25 cellular contexts compared by ENCODE assay signal in the genomic region with DNA sequence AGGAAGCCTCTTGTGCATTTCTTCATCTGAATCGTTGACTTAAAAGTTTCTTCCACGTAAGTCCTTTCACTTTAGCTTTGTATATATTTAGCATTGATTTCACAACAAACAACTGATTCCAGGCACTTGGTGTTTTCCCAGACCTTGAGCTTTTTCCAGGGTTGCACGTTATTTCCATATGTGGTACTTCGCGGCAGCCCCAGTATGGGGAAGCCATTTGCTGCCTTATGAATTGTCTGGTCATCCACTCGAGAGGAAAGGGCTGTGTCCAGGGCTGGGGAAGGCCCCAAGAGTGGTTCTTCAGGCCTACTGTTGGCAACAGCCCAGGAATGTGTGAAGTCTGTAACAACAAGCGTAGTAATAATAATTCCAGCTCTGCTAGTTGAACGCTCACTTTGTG. TPM values are rescaled to one million over a fixed set of nuclear protein-coding genes. Genes with fewer than 3 reads are reported as not detected.
DNase-seq lines count a peak whose midpoint lies in the region; ATAC-seq and TF ChIP-seq lines count a peak whose summit lies in the region.
"Had no signal": no experiment of that assay in that cellular context is flagged by ENCODE, and none has a peak within 500 bp of the region (broad histone marks: within the 10 kb centered on the region; RNA-seq: fewer than 3 reads in every experiment).

No MANE protein-coding gene starts in this region.

- no peaks in the 10 kb centered on the region for H3K27me3 Mint-ChIP-seq in stimulated activated memory B cell treated with anti-CD40 and anti-IgM and Interleukin-4, amounts not matched to agents 10 μg/mL and 1 μg/mL and 100 μg/mL, for 72 hours

- in situ Hi-C loops in GM23248 (cut with MboI), result loop anchor here (25.0 kb wide), 1 partner anchor 1134 kb away; a partner anchor contains a TSS

- H3K4me3 Mint-ChIP-seq in stimulated activated memory B cell treated with anti-CD40 and anti-IgM and Interleukin-4, amounts not matched to agents 10 μg/mL and 1 μg/mL and 100 μg/mL, for 72 hours, result no peak overlapping the region
- H3K4me3 Mint-ChIP-seq: activated naive CD4-positive, alpha-beta T cell treated with anti-CD3 and anti-CD28 coated beads, Interleukin-2, amount 10 ng/mL, durations not matched to agents 7 days and 5 days; activated T-helper 1 cell treated with anti-CD3 and anti-CD28 coated beads, Interleukin-12 subunit alpha, Interleukin-12 subunit beta, Interleukin-2, Interleukin-4 antibody, amounts not matched to agents 30 ng/mL and 10 ng/mL and 1 ng/mL, durations not matched to agents 14 hours and 24 hours and 36 hours; CD8-positive, alpha-beta memory T cell had no signal

- no peaks in the 10 kb centered on the region for H3K36me3 Mint-ChIP-seq in stimulated activated memory B cell treated with anti-CD40 and anti-IgM and Interleukin-4, amounts not matched to agents 10 μg/mL and 1 μg/mL and 100 μg/mL, for 72 hours
- H3K36me3 Mint-ChIP-seq: activated naive CD4-positive, alpha-beta T cell treated with anti-CD3 and anti-CD28 coated beads, Interleukin-2, amount 10 ng/mL, durations not matched to agents 7 days and 5 days; CD8-positive, alpha-beta memory T cell had no signal

- H3K9ac ChIP-seq in GM23248, result no peak overlapping the region

- peak overlapping the region; percentile 7 for H3K4me2 ChIP-seq in GM23248 (ENCODE audit: unreplicated experiment)

- peak overlapping the region; percentile 48 for H3K27ac Mint-ChIP-seq in stimulated activated memory B cell treated with anti-CD40 and anti-IgM and Interleukin-4, amounts not matched to agents 10 μg/mL and 1 μg/mL and 100 μg/mL, for 72 hours
- H3K27ac Mint-ChIP-seq: activated naive CD4-positive, alpha-beta T cell treated with anti-CD3 and anti-CD28 coated beads, Interleukin-2, amount 10 ng/mL, durations not matched to agents 7 days and 5 days; activated T-helper 1 cell treated with anti-CD3 and anti-CD28 coated beads, Interleukin-12 subunit alpha, Interleukin-12 subunit beta, Interleukin-2, Interleukin-4 antibody, amounts not matched to agents 30 ng/mL and 10 ng/mL and 1 ng/mL, durations not matched to agents 14 hours and 24 hours and 36 hours; CD8-positive, alpha-beta memory T cell had no signal

- H3K27ac ChIP-seq in GM23248 (no peak overlapping the region), tibial artery (no peak overlapping the region)
- H3K27ac ChIP-seq: epithelial cell of prostate, stomach, transverse colon had no signal

- WGBS in GM23248 (ENCODE audit: low coverage in 1 of 2, low lambda C conversion rate in 2 of 2, missing lambda C conversion rate in 2 of 2), 2 experiments, result 9 to 14% methylated on average over 8 of the region's 8 CpGs

- H3K9me3 ChIP-seq in GM23248 (ENCODE audit: low read depth), result no peaks in the 10 kb centered on the region
- H3K9me3 ChIP-seq in tibial artery, result no peaks in the 10 kb centered on the region
- H3K9me3 ChIP-seq: HAP-1, stomach, transverse colon had no signal

- H3K36me3 ChIP-seq in GM23248 (ENCODE audit: low read depth) (no peaks in the 10 kb centered on the region), tibial artery (no peaks in the 10 kb centered on the region)
- H3K36me3 ChIP-seq: HAP-1, stomach, transverse colon had no signal

- no peak for ATAC-seq in stimulated activated memory B cell treated with anti-CD40 and anti-IgM and Interleukin-4, amounts not matched to agents 10 μg/mL and 1 μg/mL and 100 μg/mL, for 72 hours
- no peak for ATAC-seq in GM18868 (IDR thresholded peaks at IDR 0.05; ENCODE audit: unreplicated experiment)

- no peaks in the 10 kb centered on the region for H3K27me3 ChIP-seq in GM23248 (replicated peaks; ENCODE audit: insufficient read depth)
- no peaks in the 10 kb centered on the region for H3K27me3 ChIP-seq in tibial artery
- H3K27me3 ChIP-seq: stomach, transverse colon had no signal

- H2AFZ ChIP-seq in GM23248, result peak overlapping the region; percentile 48

- intact Hi-C loops in tibial artery (cut with DNase I; ENCODE audit: low total_unique reads), result no loop called here

- TF ChIP-seq CTCF in fibroblast of mammary gland (conservative IDR thresholded peaks at IDR 0.05; ENCODE audit: control insufficient read depth, insufficient read depth, low read depth, low read length), result no peak
- TF ChIP-seq CTCF in GM20000 (IDR thresholded peaks at IDR 0.05; ENCODE audit: extremely low read depth, missing control alignments), result no peak
- no peak for TF ChIP-seq CTCF in tibial artery (IDR thresholded peaks at IDR 0.05)

- H3K4me1 Mint-ChIP-seq in stimulated activated memory B cell treated with anti-CD40 and anti-IgM and Interleukin-4, amounts not matched to agents 10 μg/mL and 1 μg/mL and 100 μg/mL, for 72 hours, result peaks cover 7% of the 10 kb centered on the region

- DNase-seq in AG20443 (ENCODE audit: low spot score), result peak; percentile 34
- DNase-seq in GM23248, result peak; percentile 35
- peak; percentile 52 for DNase-seq in fibroblast of mammary gland (ENCODE audit: low read depth)
- DNase-seq in GM20000 (ENCODE audit: low spot score), result no peak
- DNase-seq in tibial artery, result no peak
- DNase-seq: activated CD4-positive, alpha-beta T cell treated with anti-CD3 and anti-CD28 coated beads, Interleukin-2, amount 50 U/mL, for 48 hours; activated CD8-positive, alpha-beta memory T cell treated with anti-CD3 and anti-CD28 coated beads, Interleukin-2, amount 50 U/mL, for 4 hours; activated naive CD4-positive, alpha-beta T cell treated with anti-CD3 and anti-CD28 coated beads, Interleukin-2, amount 10 ng/mL, durations not matched to agents 7 days and 5 days; amygdala; CD8-positive, alpha-beta memory T cell; DMS 273 treated with DMSO at 0.1 percent for 48 hours; effector CD8-positive, alpha-beta T cell; NCI-H1048; NCI-H187; NCI-H526; nucleus accumbens; SHP77 treated with DMSO at 0.1 percent for 48 hours; stomach; transverse colon had no signal

- H4K20me1 ChIP-seq in GM23248 (ENCODE audit: insufficient read depth), result no peaks in the 10 kb centered on the region

- H3K9me3 Mint-ChIP-seq in stimulated activated memory B cell treated with anti-CD40 and anti-IgM and Interleukin-4, amounts not matched to agents 10 μg/mL and 1 μg/mL and 100 μg/mL, for 72 hours, result no peaks in the 10 kb centered on the region
- H3K9me3 Mint-ChIP-seq: activated naive CD4-positive, alpha-beta T cell treated with anti-CD3 and anti-CD28 coated beads, Interleukin-2, amount 10 ng/mL, durations not matched to agents 7 days and 5 days; activated T-helper 1 cell treated with anti-CD3 and anti-CD28 coated beads, Interleukin-12 subunit alpha, Interleukin-12 subunit beta, Interleukin-2, Interleukin-4 antibody, amounts not matched to agents 30 ng/mL and 10 ng/mL and 1 ng/mL, durations not matched to agents 14 hours and 24 hours and 36 hours; CD8-positive, alpha-beta memory T cell had no signal

- no peaks in the 10 kb centered on the region for H3K4me1 ChIP-seq in GM23248 (ENCODE audit: insufficient read depth)
- H3K4me1 ChIP-seq in tibial artery, result no peaks in the 10 kb centered on the region
- H3K4me1 ChIP-seq: HAP-1, transverse colon had no signal

- H3K4me3 ChIP-seq in GM23248, result no peak overlapping the region
- H3K4me3 ChIP-seq in fibroblast of mammary gland (ENCODE audit: control insufficient read depth, low read depth, low read length), result no peak overlapping the region
- H3K4me3 ChIP-seq in tibial artery, result no peak overlapping the region
- H3K4me3 ChIP-seq: HAP-1, stomach, transverse colon had no signal

- H3K79me2 ChIP-seq in GM23248 (ENCODE audit: insufficient read depth), result no peaks in the 10 kb centered on the region

- no peaks in the 10 kb centered on the region for H3K9me2 ChIP-seq in GM23248 (ENCODE audit: insufficient read depth)

- H3F3A ChIP-seq in GM23248 (ENCODE audit: insufficient read depth), result no peaks in the 10 kb centered on the region

RNA-seq across cellular contexts. Expression of a gene that starts 2.8 kb away (rescaled TPM):
- not detected in 2 replicates for total RNA-seq in GM23248 (2014; rRNA removed; shearing (Covaris generic))
- polyA plus RNA-seq in GM23248 (2016; fragmentation: Nextera tagmentation; extraction: Ambion mirVana), result not detected in 2 replicates
- total RNA-seq: activated T-helper 1 cell treated with anti-CD3 and anti-CD28 coated beads, Interleukin-12 subunit alpha, Interleukin-12 subunit beta, Interleukin-2, Interleukin-4 antibody, amounts not matched to agents 30 ng/mL and 10 ng/mL and 1 ng/mL, durations not matched to agents 14 hours and 24 hours and 36 hours; pulmonary artery endothelial cell had no signal
- polyA plus RNA-seq: CD8-positive, alpha-beta memory T cell had no signal

RNA-seq across cellular contexts. Expression of a gene that starts 36.8 kb away (rescaled TPM):
- total RNA-seq in GM23248 (2014; rRNA removed; shearing (Covaris generic)), result not detected in 2 replicates
- not detected in 2 replicates for polyA plus RNA-seq in GM23248 (2016; fragmentation: Nextera tagmentation; extraction: Ambion mirVana)
- total RNA-seq: CD8-positive, alpha-beta memory T cell; pulmonary artery endothelial cell had no signal
- polyA plus RNA-seq: CD8-positive, alpha-beta memory T cell had no signal

Comparison
In these comparisons a context has a peak if more than half of its experiments do, and no peak if none do; other contexts are left out.
1. DNase-seq: peak in AG20443 (single experiment), GM23248 (single experiment) and fibroblast of mammary gland (single experiment); none in GM20000 (single experiment) and tibial artery (0 of 2).